Comparison of ENCODE assay signal across 19 cellular contexts in the genomic region with DNA sequence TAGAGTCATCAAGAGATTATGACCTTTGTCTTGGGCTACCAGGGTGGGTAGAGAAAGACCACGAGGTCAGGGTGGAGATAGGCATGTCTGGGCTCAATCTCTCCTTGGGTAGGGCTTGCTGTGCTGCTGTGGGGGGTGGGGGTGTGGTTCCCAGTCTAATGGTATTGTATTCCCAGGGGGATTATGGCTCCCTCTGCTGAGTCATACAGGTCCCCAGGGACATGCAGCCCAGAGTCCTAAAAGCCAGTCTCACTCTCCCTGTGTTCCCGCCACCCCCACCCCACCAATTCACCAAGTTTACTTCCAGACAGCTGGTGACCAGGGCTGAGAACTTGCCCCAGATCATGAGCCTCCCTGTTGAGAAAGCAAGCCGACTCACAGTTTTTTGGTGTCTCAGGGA.
DNase-seq lines count a peak whose midpoint lies in the region; ATAC-seq and TF ChIP-seq lines count a peak whose summit lies in the region.
"Had no signal": no experiment of that assay in that cellular context is flagged by ENCODE, and none has a peak within 500 bp of the region (broad histone marks: within the 10 kb centered on the region; RNA-seq: fewer than 3 reads in every experiment).

No MANE protein-coding gene starts in this region.

- H4K8ac ChIP-seq in mesendoderm (ENCODE audit: low read depth, low read length): no peak overlapping the region

- H2BK15ac ChIP-seq in mesendoderm (replicated peaks; ENCODE audit: low read depth): no peak overlapping the region

- WGBS in mesendoderm (ENCODE audit: extremely low coverage, insufficient coverage, low lambda C conversion rate): no CpG with 5 or more reads among the region's 3 CpGs

- TF ChIP-seq CTCF in NB4 (IDR thresholded peaks at IDR 0.05; ENCODE audit: low read depth, low read length) (no peak), WERI-Rb-1 (IDR thresholded peaks at IDR 0.05; ENCODE audit: low read depth, low read length) (no peak)

- H3K36me3 ChIP-seq in WERI-Rb-1 (no peaks in the 10 kb centered on the region), mesendoderm (ENCODE audit: control insufficient read depth, insufficient read depth, low read length) (no peaks in the 10 kb centered on the region)
- H3K36me3 ChIP-seq: BLaER1 had no signal

- no peak overlapping the region for H3K4me2 ChIP-seq in mesendoderm (ENCODE audit: low read length)
- H3K4me2 ChIP-seq: BLaER1 had no signal

- no peak overlapping the region for H2AK5ac ChIP-seq in mesendoderm (ENCODE audit: low read length)

- no peak overlapping the region for H3K4me3 ChIP-seq in NB4 (ENCODE audit: low read depth, low read length)
- no peak overlapping the region for H3K4me3 ChIP-seq in WERI-Rb-1 (ENCODE audit: low read depth, low read length)
- no peak overlapping the region for H3K4me3 ChIP-seq in mesendoderm (ENCODE audit: low read length)
- H3K4me3 ChIP-seq: BLaER1, SK-N-MC had no signal

- H3K79me2 ChIP-seq in mesendoderm (ENCODE audit: control insufficient read depth, insufficient read depth, low read length): no peaks in the 10 kb centered on the region

- H3K56ac ChIP-seq in mesendoderm (ENCODE audit: low read length): peak overlapping the region; percentile 25

- H3K4me1 ChIP-seq in mesendoderm (ENCODE audit: control insufficient read depth, low read depth, low read length): no peaks in the 10 kb centered on the region
- H3K4me1 ChIP-seq: BLaER1 had no signal

- no peak for ATAC-seq in stimulated activated naive CD8-positive, alpha-beta T cell treated with anti-CD3 and anti-CD28 coated beads, Interleukin-15, Interleukin-2, amounts not matched to agents 100 U/mL and 50 U/mL, for 24 hours
- ATAC-seq in GM18873 (IDR thresholded peaks at IDR 0.05; ENCODE audit: low FRiP score, unreplicated experiment): no peak
- ATAC-seq: T-cell had no signal

- no peak for TF ChIP-seq POLR2A in NB4 (IDR thresholded peaks at IDR 0.05; ENCODE audit: extremely low read depth, insufficient read length)

- H3K27ac ChIP-seq in WERI-Rb-1 (no peak overlapping the region), mesendoderm (ENCODE audit: low read depth, low read length) (peak overlapping the region; percentile 23)
- H3K27ac ChIP-seq: BLaER1, HL-60, SK-N-MC had no signal

- H2BK120ac ChIP-seq in mesendoderm (ENCODE audit: low read depth, low read length): no peak overlapping the region

- H3K9ac ChIP-seq in mesendoderm (ENCODE audit: low read length): no peak overlapping the region
- H3K9ac ChIP-seq: BLaER1 had no signal

- no peaks in the 10 kb centered on the region for H3K79me1 ChIP-seq in mesendoderm (ENCODE audit: low read length)

- H3K4ac ChIP-seq in mesendoderm (ENCODE audit: low read depth, low read length): no peak overlapping the region

- peak overlapping the region; percentile 18 for H3K18ac ChIP-seq in mesendoderm (ENCODE audit: low read length)

- peak; percentile 6 for DNase-seq in ELF-1 (ENCODE audit: low read depth, low spot score)
- peak; percentile 52 for DNase-seq in NB4 (ENCODE audit: low read depth)
- peak; percentile 35 for DNase-seq in WERI-Rb-1
- DNase-seq in mesendoderm: peak; percentile 72
- DNase-seq in globus pallidus (ENCODE audit: low spot score): no peak
- no peak for DNase-seq in stimulated activated naive CD8-positive, alpha-beta T cell treated with anti-CD3 and anti-CD28 coated beads, Interleukin-15, Interleukin-2, amounts not matched to agents 100 U/mL and 50 U/mL, for 24 hours
- DNase-seq in COR-L47 (lab: John Stamatoyannopoulos, UW): no peak
- DNase-seq: DMS 273 treated with DMSO at 0.1 percent for 48 hours, EL, KBM-7, MM.1S, NCI-H1105 treated with DMSO at 0.1 percent for 48 hours, NCI-H187, NCI-H510A treated with DMSO at 0.1 percent for 48 hours, T-cell had no signal

- H3K23ac ChIP-seq in mesendoderm (ENCODE audit: low read length): no peak overlapping the region

- H2BK5ac ChIP-seq in mesendoderm (ENCODE audit: low read length): no peak overlapping the region

- no peak overlapping the region for H4K5ac ChIP-seq in mesendoderm (ENCODE audit: low read length)

- H3K27me3 ChIP-seq in WERI-Rb-1 (ENCODE audit: insufficient read depth, low read depth, severe bottlenecking) (no peaks in the 10 kb centered on the region), mesendoderm (ENCODE audit: insufficient read depth, low read length, poor library complexity) (no peaks in the 10 kb centered on the region)
- H3K27me3 ChIP-seq: BLaER1 had no signal

- peaks cover 3% of the 10 kb centered on the region for H3K9me3 ChIP-seq in WERI-Rb-1 (ENCODE audit: severe bottlenecking)

Comparison
In these comparisons a context has a peak if more than half of its experiments do, and no peak if none do; other contexts are left out.
1. DNase-seq: peak in ELF-1 (single experiment), NB4 (single experiment), WERI-Rb-1 (single experiment) and mesendoderm (single experiment); none in globus pallidus (single experiment), stimulated activated naive CD8-positive, alpha-beta T cell treated with anti-CD3 and anti-CD28 coated beads, Interleukin-15, Interleukin-2, amounts not matched to agents 100 U/mL and 50 U/mL, for 24 hours (single experiment) and COR-L47 (single experiment).